7 cellular contexts compared by ENCODE assay signal in genomic region chr5:90073026-90073570, GRCh38.
DNase-seq lines count a peak whose midpoint lies in the region; TF ChIP-seq lines count a peak whose summit lies in the region.
"Not testable (repeated sequence)": the region's sequence is repeated elsewhere in the genome, so short reads cannot be mapped to it uniquely, and the experiment has no call there.

No MANE protein-coding gene starts in this region.

- not testable (repeated sequence) for H3K4me2 ChIP-seq in H9 (ENCODE audit: insufficient read depth, insufficient read length, low read length); neuronal stem cell (ENCODE audit: insufficient read depth, low read length, poor library complexity, severe bottlenecking)

- peak overlapping the region; percentile 54 for H3K4me3 ChIP-seq in NT2/D1 (ENCODE audit: insufficient read length, low read depth)
- peak overlapping the region; percentile 32 for H3K4me3 ChIP-seq in ectodermal cell (ENCODE audit: insufficient read depth, low read depth, low read length)
- H3K4me3 ChIP-seq in iPS-18c (ENCODE audit: insufficient read depth, low read depth, low read length) = peak overlapping the region; percentile 22; the same call in 1 of the 2 replicates
- not testable (repeated sequence) for H3K4me3 ChIP-seq in neuronal stem cell (ENCODE audit: low read length in 2 of 2)

- H2BK15ac ChIP-seq in H9 (ENCODE audit: low read depth, low read length); neuronal stem cell (ENCODE audit: low read length): not testable (repeated sequence)

- H3K36me3 ChIP-seq in NT2/D1 (ENCODE audit: insufficient read depth, insufficient read length, low read length); ectodermal cell (ENCODE audit: control insufficient read depth, insufficient read depth, low read length); neuronal stem cell (replicated peaks in 1 of 2; ENCODE audit: control insufficient read depth in 2 of 2, insufficient read depth in 2 of 2, low read length in 2 of 2): not testable (repeated sequence)

- H2BK5ac ChIP-seq in H9 (ENCODE audit: insufficient read length, low read length); neuronal stem cell (ENCODE audit: low read length): not testable (repeated sequence)

- not testable (repeated sequence) for H3K56ac ChIP-seq in H9 (ENCODE audit: insufficient read length, low read depth, low read length)

- not testable (repeated sequence) for H3K9me3 Mint-ChIP-seq in H9

- H3K27ac Mint-ChIP-seq in H9 = peak overlapping the region in 2 of 3 experiments; percentile 92 to 95; a peak in 5 of 7 replicates

- not testable (repeated sequence) for H3K79me1 ChIP-seq in H9 (ENCODE audit: insufficient read depth, low read depth, low read length, poor library complexity, severe bottlenecking); neuronal stem cell (ENCODE audit: low read depth, low read length)

- DNase-seq in DMS53 (lab: John Stamatoyannopoulos, UW) (peak; percentile 58), NCI-H1694 treated with DMSO at 0.1 percent for 48 hours (lab: John Stamatoyannopoulos, UW) (peak; percentile 4)
- DNase-seq in H9; NT2/D1 (ENCODE audit: low read depth, low spot score); neuronal stem cell (ENCODE audit: low spot score): not testable (repeated sequence)

- not testable (repeated sequence) for H3K27me3 ChIP-seq in H9 (ENCODE audit: insufficient read depth, low read length); NT2/D1 (ENCODE audit: insufficient read depth, insufficient read length); ectodermal cell (ENCODE audit: control insufficient read depth, insufficient read depth, low read length, poor library complexity, severe bottlenecking); neuronal stem cell (ENCODE audit: control insufficient read depth in 3 of 3, insufficient read depth in 3 of 3, low read depth in 1 of 3, low read length in 3 of 3)

- H2BK12ac ChIP-seq in H9 (ENCODE audit: insufficient read length, low read depth, low read length); neuronal stem cell (ENCODE audit: low read length): not testable (repeated sequence)

- not testable (repeated sequence) for H3K14ac ChIP-seq in H9 (ENCODE audit: insufficient read depth, low read length); neuronal stem cell (ENCODE audit: low read length)

- not testable (repeated sequence) for H2BK20ac ChIP-seq in H9 (ENCODE audit: low read depth, low read length, poor library complexity, severe bottlenecking)

- TF ChIP-seq CTCF in H9 (conservative IDR thresholded peaks at IDR 0.05) = not testable (repeated sequence)

- not testable (repeated sequence) for H3K4me1 Mint-ChIP-seq in H9

- not testable (repeated sequence) for H3K23ac ChIP-seq in H9 (ENCODE audit: insufficient read length, low read depth, low read length); neuronal stem cell (ENCODE audit: low read depth, low read length, poor library complexity)

- H4K91ac ChIP-seq in H9 (ENCODE audit: insufficient read length, low read depth, low read length); neuronal stem cell (ENCODE audit: low read depth, low read length, poor library complexity): not testable (repeated sequence)

- not testable (repeated sequence) for H3K4ac ChIP-seq in H9 (ENCODE audit: low read depth, low read length); neuronal stem cell (ENCODE audit: low read length)

- H4K5ac ChIP-seq in H9 (ENCODE audit: insufficient read length, low read depth, low read length) = not testable (repeated sequence)

- no CpG with 5 or more reads among the region's 22 CpGs for WGBS in H9 (ENCODE audit: extremely low coverage, insufficient read length, low lambda C conversion rate)
- WGBS in ectodermal cell, 2 experiments = 71 to 72% methylated on average over 22 of the region's 22 CpGs
- no CpG with 5 or more reads among the region's 22 CpGs for WGBS in neuronal stem cell (ENCODE audit: extremely low coverage in 2 of 2, insufficient read length in 2 of 2, insufficient replicate concordance in 1 of 2), 2 donors

- not testable (repeated sequence) for H4K20me1 ChIP-seq in H9 (ENCODE audit: control insufficient read depth, insufficient read depth, insufficient read length)

- not testable (repeated sequence) for H2AK5ac ChIP-seq in H9 (ENCODE audit: insufficient read length, low read length); neuronal stem cell (ENCODE audit: low read depth, low read length)

- H3T11ph ChIP-seq in H9 (ENCODE audit: low read length) = not testable (repeated sequence)

- H2BK120ac ChIP-seq in H9 (ENCODE audit: low read depth, low read length, poor library complexity, severe bottlenecking); neuronal stem cell (ENCODE audit: low read depth, low read length): not testable (repeated sequence)

- H3K4me3 Mint-ChIP-seq in H9 = peak overlapping the region in 1 of 2 experiments; percentile 56; a peak in 4 of 5 replicates

- not testable (repeated sequence) for H2AFZ ChIP-seq in H9 (ENCODE audit: low read length)
- H2AFZ ChIP-seq in neuronal stem cell (ENCODE audit: low read length) = peak overlapping the region; percentile 79

- not testable (repeated sequence) for H3K23me2 ChIP-seq in H9 (ENCODE audit: insufficient read length, low read depth, low read length, poor library complexity, severe bottlenecking)

- H3K27ac ChIP-seq in H9 (ENCODE audit: insufficient read length, low read depth, low read length); ectodermal cell (ENCODE audit: insufficient read depth, low read depth, low read length, poor library complexity, severe bottlenecking); neuronal stem cell (replicated peaks; ENCODE audit: low read length): not testable (repeated sequence)

- not testable (repeated sequence) for H3K79me2 ChIP-seq in H9 (ENCODE audit: insufficient read depth, low read length)

- H3K4me1 ChIP-seq in H9 (ENCODE audit: insufficient read depth, low read length); NT2/D1 (ENCODE audit: insufficient read depth, insufficient read length); ectodermal cell (ENCODE audit: control insufficient read depth, insufficient read depth, low read length); neuronal stem cell (ENCODE audit: control insufficient read depth in 2 of 2, insufficient read depth in 1 of 2, low read depth in 1 of 2, low read length in 2 of 2): not testable (repeated sequence)

- not testable (repeated sequence) for H3K27me3 Mint-ChIP-seq in H9 (ENCODE audit: low read depth)

- H3K9ac ChIP-seq in H9 (ENCODE audit: extremely low read depth, insufficient read length, low read length); NT2/D1 (ENCODE audit: insufficient read length, low read depth); neuronal stem cell (ENCODE audit: low read depth, low read length, poor library complexity): not testable (repeated sequence)

- H3K36me3 Mint-ChIP-seq in H9 (ENCODE audit: insufficient read depth in 1 of 3, low read depth in 3 of 3) = not testable (repeated sequence)

- H3K9me3 ChIP-seq in H9 (ENCODE audit: control insufficient read depth, low read depth, low read length); NT2/D1 (ENCODE audit: insufficient read depth, low read length); ectodermal cell (ENCODE audit: control insufficient read depth, low read length); iPS-18c (ENCODE audit: control insufficient read depth, insufficient read depth, low read length); neuronal stem cell (replicated peaks in 1 of 2; ENCODE audit: control insufficient read depth in 2 of 2, insufficient read depth in 1 of 2, low read depth in 1 of 2, low read length in 2 of 2): not testable (repeated sequence)

- not testable (repeated sequence) for H4K8ac ChIP-seq in H9 (replicated peaks; ENCODE audit: insufficient read length, low read depth, low read length); neuronal stem cell (ENCODE audit: low read depth, low read length)

- peak overlapping the region; percentile 45 for H3K18ac ChIP-seq in H9 (ENCODE audit: insufficient read length, low read depth, low read length)
- H3K18ac ChIP-seq in neuronal stem cell (ENCODE audit: low read length) = not testable (repeated sequence)
